ENCODE assay signal across 1 cellular context in genomic region chr20:8089668-8090067, GRCh38.
TF ChIP-seq lines count a peak whose summit lies in the region.

No MANE protein-coding gene starts in this region.

TF ChIP-seq in H1, 55 proteins besides CTCF, POLR2A, EP300 and RAD21:
- no peak for TF ChIP-seq SP4 (IDR thresholded peaks at IDR 0.05; ENCODE audit: low read length)
- TF ChIP-seq CEBPB (IDR thresholded peaks at IDR 0.05; ENCODE audit: low read depth, low read length) = no peak
- TF ChIP-seq SIN3A (conservative IDR thresholded peaks at IDR 0.05 in 1 of 2, IDR thresholded peaks at IDR 0.05 in 1 of 2; ENCODE audit: low read depth in 1 of 2, low read length in 2 of 2) = no peak
- TF ChIP-seq JUN (IDR thresholded peaks at IDR 0.05; ENCODE audit: low read depth, low read length) = no peak
- TF ChIP-seq CHD1 (IDR thresholded peaks at IDR 0.05; ENCODE audit: low read depth, low read length) = no peak
- no peak for TF ChIP-seq EGR1 (IDR thresholded peaks at IDR 0.05; ENCODE audit: borderline replicate concordance, low read depth, low read length)
TF ChIP-seq in H1: peak in this region for 0.
